In genomic region chr2:65382776-65383357, GRCh38 we compare ENCODE assay signal across 8 cellular contexts. TPM values are rescaled to one million over a fixed set of nuclear protein-coding genes. Genes with fewer than 3 reads are reported as not detected.
DNase-seq lines count a peak whose midpoint lies in the region; ATAC-seq, FAIRE-seq and TF ChIP-seq lines count a peak whose summit lies in the region.

No MANE protein-coding gene starts in this region.

- H3K27ac Mint-ChIP-seq in endothelial cell (ENCODE audit: unreplicated experiment) = no peak overlapping the region

- no peaks in the 10 kb centered on the region for H3K36me3 Mint-ChIP-seq in endothelial cell (ENCODE audit: low read depth, unreplicated experiment)

- TF ChIP-seq POLR2A in H54 (IDR thresholded peaks at IDR 0.05; ENCODE audit: low read depth, low read length) = no peak

- H3K9me3 Mint-ChIP-seq in endothelial cell (ENCODE audit: unreplicated experiment) = no peaks in the 10 kb centered on the region

- peaks cover 29% of the 10 kb centered on the region for H3K79me2 ChIP-seq in Loucy (ENCODE audit: insufficient read depth, low read length)

- TF ChIP-seq CTCF in Loucy (conservative IDR thresholded peaks at IDR 0.05; ENCODE audit: low read length) = no peak
- TF ChIP-seq CTCF in endothelial cell (IDR thresholded peaks at IDR 0.05; ENCODE audit: unreplicated experiment) = no peak

- H3K4me1 ChIP-seq in Loucy (ENCODE audit: insufficient read depth, low read length, poor library complexity, severe bottlenecking) = peaks cover 9% of the 10 kb centered on the region

- H3K4me2 ChIP-seq in Loucy (ENCODE audit: low read depth, low read length, poor library complexity, severe bottlenecking) = peak overlapping the region; percentile 21

- H4K20me1 ChIP-seq in Loucy (ENCODE audit: insufficient read depth, low read length, poor library complexity, severe bottlenecking) = no peaks in the 10 kb centered on the region

- peaks cover 33% of the 10 kb centered on the region for H3K4me1 Mint-ChIP-seq in endothelial cell (ENCODE audit: unreplicated experiment)

- H3K36me3 ChIP-seq in Loucy (ENCODE audit: insufficient read depth, low read length) = no peaks in the 10 kb centered on the region

- H3K27me3 Mint-ChIP-seq in endothelial cell (ENCODE audit: unreplicated experiment) = peaks cover 8% of the 10 kb centered on the region

- H3K4me3 Mint-ChIP-seq in endothelial cell (ENCODE audit: unreplicated experiment) = no peak overlapping the region

- H3K9me3 ChIP-seq in Loucy (ENCODE audit: insufficient read depth, low read depth, low read length) = no peaks in the 10 kb centered on the region

- no peak overlapping the region for H3K4me3 ChIP-seq in Loucy (ENCODE audit: low read length, poor library complexity, severe bottlenecking)

- H3F3A ChIP-seq in Loucy (ENCODE audit: low read depth) = no peaks in the 10 kb centered on the region

- no peaks in the 10 kb centered on the region for H3K27me3 ChIP-seq in Loucy (ENCODE audit: insufficient read depth, low read length, poor library complexity, severe bottlenecking)

- no peak overlapping the region for H2AFZ ChIP-seq in Loucy (ENCODE audit: low read length)

- H3K9me2 ChIP-seq in Loucy (replicated peaks; ENCODE audit: low read depth, low read length) = no peaks in the 10 kb centered on the region

- H3K9ac ChIP-seq in Loucy (ENCODE audit: low read depth, low read length, poor library complexity, severe bottlenecking) = no peak overlapping the region

- peak; percentile 69 for FAIRE-seq in H54 (lab: Jason Lieb, UNC)

- peak; percentile 82 for DNase-seq in GM03348 (ENCODE audit: low spot score)
- peak; percentile 57 for DNase-seq in H54 (ENCODE audit: insufficient read length, low spot score)
- DNase-seq in cerebellar cortex (ENCODE audit: low spot score) = peak; percentile 77
- DNase-seq in mesenteric fat pad (ENCODE audit: low spot score) = peak; percentile 93
- peak; percentile 62 to 82 for DNase-seq in stimulated activated CD8-positive, alpha-beta memory T cell treated with anti-CD3 and anti-CD28 coated beads, Interleukin-4, amount 100 ng/mL, for 4 hours (ENCODE audit: low read depth in 2 of 2, low spot score in 1 of 2)
- no peak for DNase-seq in endothelial cell (ENCODE audit: low spot score)

- ATAC-seq in activated CD4-positive, CD25-positive, alpha-beta regulatory T cell treated with anti-CD3 and anti-CD28 coated beads, Interleukin-2, amount 50 U/mL, for 24 hours = peak; percentile 86 to 87

RNA-seq across cellular contexts. Expression of gene SPRED2, which starts 49.5 kb away (rescaled TPM):
- 48.7 TPM for total RNA-seq in mesenteric fat pad
- total RNA-seq in endothelial cell (ENCODE audit: unreplicated experiment) = 17.6 TPM
